ENCODE assay signal across 21 cellular contexts in genomic region chrX:17839269-17839668, GRCh38. TPM values are rescaled to one million over a fixed set of nuclear protein-coding genes. Genes with fewer than 3 reads are reported as not detected.
DNase-seq lines count a peak whose midpoint lies in the region; ATAC-seq, FAIRE-seq and TF ChIP-seq lines count a peak whose summit lies in the region.
"Had no signal": no experiment of that assay in that cellular context is flagged by ENCODE, and none has a peak within 500 bp of the region (broad histone marks: within the 10 kb centered on the region; RNA-seq: fewer than 3 reads in every experiment).

No MANE protein-coding gene starts in this region.

- 83% methylated on average over 4 of the region's 4 CpGs; no CpG with 5 or more reads in 1 of the 2 experiments for WGBS in H1 (ENCODE audit: extremely low coverage in 1 of 2, insufficient coverage in 1 of 2, insufficient read length in 1 of 2, insufficient replicate concordance in 2 of 2, low coverage in 1 of 2, low lambda C conversion rate in 2 of 2, missing lambda C conversion rate in 1 of 2), 2 experiments

- H3K23me2 ChIP-seq in H1 (ENCODE audit: low read depth, low read length): no peaks in the 10 kb centered on the region

- H3K79me2 ChIP-seq in H1 (ENCODE audit: control insufficient read depth in 1 of 2, insufficient read depth in 2 of 2, low read length in 2 of 2): no peaks in the 10 kb centered on the region

- FAIRE-seq in H1 (lab: Jason Lieb, UNC): no peak

- no peaks in the 10 kb centered on the region for H3K36me3 ChIP-seq in H1 (ENCODE audit: control insufficient read depth in 2 of 4, insufficient read depth in 4 of 4, low read length in 3 of 4)
- H3K36me3 ChIP-seq: Peyer's patch had no signal

- CTCF ChIA-PET in H1 (lab: Charles Lee; ENCODE audit: partially characterized antibody): interaction anchor here (0.6 to 1.5 kb wide), 9 partner anchors 9 to 526 kb away, joined by 3 to 6 read pairs (median 3); no protein-coding TSS in a partner anchor

- H3K4me1 ChIP-seq in H1 (replicated peaks in 1 of 4; ENCODE audit: control insufficient read depth in 3 of 4, insufficient read depth in 4 of 4, low read length in 3 of 4): no peaks in the 10 kb centered on the region
- H3K4me1 ChIP-seq: Caco-2, Peyer's patch had no signal

- no peaks in the 10 kb centered on the region for H3K79me1 ChIP-seq in H1 (ENCODE audit: low read depth, low read length)

- H2BK12ac ChIP-seq in H1 (ENCODE audit: low read depth, low read length): no peak overlapping the region

- no peak overlapping the region for H3K23ac ChIP-seq in H1 (ENCODE audit: insufficient read length)

- H2BK120ac ChIP-seq in H1 (replicated peaks; ENCODE audit: low read depth, low read length): no peak overlapping the region

- H2BK20ac ChIP-seq in H1 (ENCODE audit: low read length): no peak overlapping the region

- H2AFZ ChIP-seq in H1 (ENCODE audit: low read length): no peak overlapping the region

- no peak for TF ChIP-seq POLR2A in H1 (IDR thresholded peaks at IDR 0.05; ENCODE audit: control extremely low read depth in 1 of 2, low read depth in 2 of 2, low read length in 2 of 2)

- no peak overlapping the region for H4K5ac ChIP-seq in H1 (ENCODE audit: insufficient read length, low read depth, low read length)

- no peak overlapping the region for H3K27ac ChIP-seq in C4-2B
- no peak overlapping the region for H3K27ac ChIP-seq in H1 (ENCODE audit: low read depth, low read length)
- H3K27ac ChIP-seq: Peyer's patch had no signal

- H4K20me1 ChIP-seq in H1 (replicated peaks in 1 of 2; ENCODE audit: control insufficient read depth in 1 of 2, insufficient read depth in 2 of 2, low read length in 2 of 2): no peaks in the 10 kb centered on the region

- H3K4ac ChIP-seq in H1 (replicated peaks; ENCODE audit: insufficient read length, low read depth, low read length): no peak overlapping the region

- no peaks in the 10 kb centered on the region for H3K9me3 ChIP-seq in H1 (ENCODE audit: insufficient read depth in 2 of 2, low read depth in 1 of 2, low read length in 1 of 2)
- H3K9me3 ChIP-seq: Caco-2, Peyer's patch, SK-N-SH had no signal

- DNase-seq in H1 (ENCODE audit: low read depth in 1 of 2, low spot score in 2 of 2) (no peak), left colon (no peak), mucosa of gallbladder (ENCODE audit: low spot score) (no peak), NCI-H526 treated with DMSO at 0.1 percent for 48 hours (lab: John Stamatoyannopoulos, UW) (no peak)
- DNase-seq: AML-193; Caco-2; CD4-positive, CD25-positive, alpha-beta regulatory T cell; DMS53; KBM-7; NCI-H1436; NCI-H2029; NCI-H2171 treated with DMSO at 0.1 percent for 48 hours; NCI-H510A treated with DMSO at 0.1 percent for 48 hours; Peyer's patch; SK-N-SH had no signal

- peak; percentile 30 for ATAC-seq in left colon
- no peak for ATAC-seq in GM19328 (IDR thresholded peaks at IDR 0.05; ENCODE audit: unreplicated experiment)
- ATAC-seq in HG02884 (IDR thresholded peaks at IDR 0.05; ENCODE audit: unreplicated experiment): no peak
- ATAC-seq: Right ventricle myocardium inferior had no signal

- intact Hi-C loops in left colon (cut with DNase I, micrococcal nuclease): no loop called here

- peak; percentile 52 to 60 for TF ChIP-seq RAD21 in H1 (IDR thresholded peaks at IDR 0.05 in 1 of 2, conservative IDR thresholded peaks at IDR 0.05 in 1 of 2; ENCODE audit: low read depth in 2 of 2, low read length in 2 of 2)

- no peak overlapping the region for H3K9ac ChIP-seq in H1 (replicated peaks in 1 of 4; ENCODE audit: extremely low read depth in 1 of 4, low read depth in 3 of 4, low read length in 3 of 4)
- H3K9ac ChIP-seq: SK-N-SH had no signal

- no peak overlapping the region for H2BK15ac ChIP-seq in H1 (ENCODE audit: low read length)

- H3K4me2 ChIP-seq in H1 (ENCODE audit: insufficient read depth in 1 of 2, low read depth in 2 of 2, low read length in 2 of 2): no peak overlapping the region
- H3K4me2 ChIP-seq: SK-N-SH had no signal

- no peak for TF ChIP-seq EP300 in H1 (IDR thresholded peaks at IDR 0.05; ENCODE audit: borderline replicate concordance in 1 of 2, low read depth in 2 of 2, low read length in 2 of 2)

- no peak overlapping the region for H2BK5ac ChIP-seq in H1 (ENCODE audit: low read depth, low read length)

- POLR2A ChIA-PET in H1 (lab: Charles Lee; ENCODE audit: partially characterized antibody): no interaction called here

- H3K4me3 ChIP-seq in H1 (ENCODE audit: extremely low read depth in 1 of 4, insufficient read depth in 2 of 4, low read depth in 3 of 4, low read length in 4 of 4): no peak overlapping the region
- H3K4me3 ChIP-seq: Peyer's patch had no signal

- no peak overlapping the region for H3K14ac ChIP-seq in H1 (ENCODE audit: insufficient read length)

- H3K56ac ChIP-seq in H1 (replicated peaks; ENCODE audit: insufficient read length, low read depth, low read length): no peak overlapping the region

- no peak overlapping the region for H2AK5ac ChIP-seq in H1 (ENCODE audit: low read depth, low read length)

- no peaks in the 10 kb centered on the region for H3K27me3 ChIP-seq in H1 (replicated peaks in 1 of 4; ENCODE audit: control insufficient read depth in 3 of 4, extremely low read depth in 1 of 4, insufficient read depth in 3 of 4, low read length in 3 of 4)
- H3K27me3 ChIP-seq: Peyer's patch had no signal

- H4K8ac ChIP-seq in H1 (ENCODE audit: extremely low read depth, insufficient read depth, low read length): no peak overlapping the region

- H3K18ac ChIP-seq in H1 (ENCODE audit: extremely low read depth, low read length): no peak overlapping the region

- H4K91ac ChIP-seq in H1 (replicated peaks; ENCODE audit: insufficient read length, low read length): no peak overlapping the region

- TF ChIP-seq CTCF in C4-2B (conservative IDR thresholded peaks at IDR 0.05) (peak; percentile 10; the same call in 1 of the 2 replicates), LNCAP (IDR thresholded peaks at IDR 0.05) (0 out of 2 replicates have a peak, but pooled peaks have one; percentile 11), H1 (IDR thresholded peaks at IDR 0.05; ENCODE audit: control extremely low read depth in 1 of 3, insufficient read depth in 1 of 3, low read depth in 1 of 3, low read length in 3 of 3) (peak; percentile 32 to 60 (median 46))

TF ChIP-seq in H1, 55 proteins besides CTCF, POLR2A, EP300 and RAD21 (continues in another document):
- TF ChIP-seq SRF (IDR thresholded peaks at IDR 0.05; ENCODE audit: low read depth, low read length) (no peak), TAF1 (IDR thresholded peaks at IDR 0.05; ENCODE audit: low read depth, low read length) (no peak), SP2 (IDR thresholded peaks at IDR 0.05; ENCODE audit: low read length) (no peak), TEAD4 (IDR thresholded peaks at IDR 0.05; ENCODE audit: low read depth, low read length) (no peak), USF2 (IDR thresholded peaks at IDR 0.05; ENCODE audit: low read length) (no peak), CBX5 (IDR thresholded peaks at IDR 0.05; ENCODE audit: low read depth, low read length) (no peak), BCL11A (IDR thresholded peaks at IDR 0.05; ENCODE audit: low read depth in 2 of 2, low read length in 2 of 2) (no peak), FOSL1 (IDR thresholded peaks at IDR 0.05; ENCODE audit: insufficient read depth, low read depth, low read length) (no peak), CTBP2 (IDR thresholded peaks at IDR 0.05; ENCODE audit: borderline replicate concordance, insufficient read depth, insufficient read length, low read length) (no peak), SAP30 (IDR thresholded peaks at IDR 0.05; ENCODE audit: insufficient read depth, insufficient replicate concordance, low read length) (no peak), RNF2 (IDR thresholded peaks at IDR 0.05; ENCODE audit: borderline replicate concordance, low read depth, low read length, missing control alignments, poor library complexity, severe bottlenecking) (no peak), ASH2L (IDR thresholded peaks at IDR 0.05; ENCODE audit: low read length) (no peak), RBBP5 (IDR thresholded peaks at IDR 0.05; ENCODE audit: borderline replicate concordance, low read depth, low read length) (no peak), CHD1 (IDR thresholded peaks at IDR 0.05; ENCODE audit: low read depth, low read length) (no peak), CREB1 (IDR thresholded peaks at IDR 0.05) (no peak), ZNF274 (IDR thresholded peaks at IDR 0.05; ENCODE audit: borderline replicate concordance, extremely low read depth, low read length) (no peak)

RNA-seq across cellular contexts. Expression of gene RAI2, which starts 21.8 kb away (rescaled TPM):
- total RNA-seq in H1 (2021; fragmentation: NEBNext Ultra II Directional; extraction: Animal tissue kit (Norgen Biotek cat#: 25700)): 1.6 and 2.0 TPM in 2 replicates
- 0.60 and 0.96 TPM in 2 replicates for polyA plus RNA-seq in H1 (2011; rRNA removed)
- polyA plus RNA-seq in H1 (2011; cell fraction: cytosol; rRNA removed): 0.57 TPM
- 0.71 TPM for polyA plus RNA-seq in H1 (2011; cell fraction: nucleus; rRNA removed)
- 1.1 to 1.4 TPM (median 1.3 TPM) in 4 replicates for polyA plus RNA-seq in H1 (2012, experiment 1 of 2)
- 0.98 TPM for polyA plus RNA-seq in H1 (2012, experiment 2 of 2)
- polyA plus RNA-seq in H1 (2013, experiment 1 of 2): 0.93 TPM
- 1.0 TPM for polyA plus RNA-seq in H1 (2013, experiment 2 of 2)
- polyA minus RNA-seq in H1 (2011; rRNA and poly(A)+ RNA removed): 0.37 and 0.38 TPM in 2 replicates
- 0.51 TPM for polyA minus RNA-seq in H1 (2011; cell fraction: cytosol; rRNA and poly(A)+ RNA removed)
- polyA minus RNA-seq in H1 (2011; cell fraction: nucleus; rRNA and poly(A)+ RNA removed): not detected
- total RNA-seq in left colon: 1 to 10 TPM; 3.5 to 6.5 TPM
- total RNA-seq in mucosa of gallbladder: 45.7 TPM
- total RNA-seq: M059J had no signal
